8 cellular contexts compared by ENCODE assay signal in the genomic region with DNA sequence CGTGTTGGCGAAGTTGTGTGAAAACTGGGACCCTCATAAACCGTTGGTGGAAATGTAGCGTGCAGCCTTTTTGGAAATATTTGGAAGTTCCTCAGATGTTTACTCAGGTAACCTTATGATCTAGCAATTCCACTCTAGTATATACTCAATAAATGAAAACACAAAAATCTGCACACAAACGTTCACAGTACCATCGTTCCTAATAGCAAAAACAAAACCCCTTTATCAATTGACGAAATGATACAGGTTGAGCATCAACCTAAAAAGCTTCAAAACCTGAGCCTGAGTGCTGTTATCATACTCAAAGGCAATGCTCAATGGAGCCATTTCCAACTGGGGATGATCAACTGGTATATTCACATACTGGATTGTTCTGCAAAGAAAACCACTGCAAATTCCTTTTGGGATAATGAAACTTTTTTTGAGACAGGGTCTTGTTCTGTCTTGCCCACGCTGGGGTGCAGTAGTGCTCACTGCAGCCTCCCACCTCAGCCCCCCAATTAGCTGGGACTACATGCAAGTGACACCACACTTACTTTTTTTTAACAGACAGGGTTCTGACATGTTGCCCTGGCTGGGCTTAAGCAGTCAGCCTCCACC. TPM values are rescaled to one million over a fixed set of nuclear protein-coding genes. Genes with fewer than 3 reads are reported as not detected.
DNase-seq lines count a peak whose midpoint lies in the region; ATAC-seq and TF ChIP-seq lines count a peak whose summit lies in the region.

No MANE protein-coding gene starts in this region.

- TF ChIP-seq POLR2A in right lobe of liver (IDR thresholded peaks at IDR 0.05): no peak

- H3K9me3 Mint-ChIP-seq in activated naive CD4-positive, alpha-beta T cell treated with anti-CD3 and anti-CD28 coated beads, Interleukin-2, amount 50 U/mL, for 24 hours: no peaks in the 10 kb centered on the region

- H3K27me3 ChIP-seq in left ventricle myocardium inferior (ENCODE audit: low read depth): no peaks in the 10 kb centered on the region
- H3K27me3 ChIP-seq in right lobe of liver: no peaks in the 10 kb centered on the region
- no peaks in the 10 kb centered on the region for H3K27me3 ChIP-seq in upper lobe of right lung

- H3K36me3 ChIP-seq in left ventricle myocardium inferior (peaks cover 50% of the 10 kb centered on the region), right lobe of liver (peaks cover 0 to 48% (median 16%) of the 10 kb centered on the region in 4 donors), upper lobe of right lung (peaks cover 47% of the 10 kb centered on the region)

- H3K27ac Mint-ChIP-seq in activated naive CD4-positive, alpha-beta T cell treated with anti-CD3 and anti-CD28 coated beads, Interleukin-2, amount 50 U/mL, for 24 hours: peak overlapping the region; percentile 91

- ATAC-seq in right lobe of liver (no peak), upper lobe of right lung (no peak), HG02938 (IDR thresholded peaks at IDR 0.05; ENCODE audit: unreplicated experiment) (no peak), HG03095 (IDR thresholded peaks at IDR 0.05; ENCODE audit: unreplicated experiment) (no peak)

- H3K9me3 ChIP-seq in left ventricle myocardium inferior (replicated peaks): no peaks in the 10 kb centered on the region
- H3K9me3 ChIP-seq in right lobe of liver: no peaks in the 10 kb centered on the region
- H3K9me3 ChIP-seq in upper lobe of right lung: no peaks in the 10 kb centered on the region

- H3K4me1 Mint-ChIP-seq in activated naive CD4-positive, alpha-beta T cell treated with anti-CD3 and anti-CD28 coated beads, Interleukin-2, amount 50 U/mL, for 24 hours: peaks cover 58% of the 10 kb centered on the region

- no peaks in the 10 kb centered on the region for H3K27me3 Mint-ChIP-seq in activated naive CD4-positive, alpha-beta T cell treated with anti-CD3 and anti-CD28 coated beads, Interleukin-2, amount 50 U/mL, for 24 hours

- peak overlapping the region; percentile 86 for H3K4me3 ChIP-seq in left ventricle myocardium inferior
- H3K4me3 ChIP-seq in right lobe of liver: peak overlapping the region; percentile 62 to 70 (median 64)
- peak overlapping the region; percentile 85 for H3K4me3 ChIP-seq in upper lobe of right lung

- intact Hi-C loops in left ventricle myocardium inferior (cut with micrococcal nuclease): no loop called here
- intact Hi-C loops in cardiac septum (cut with DNase I): no loop called here
- intact Hi-C loops in right lobe of liver (cut with DNase I): no loop called here
- intact Hi-C loops in upper lobe of right lung (cut with DNase I): no loop called here

- peak overlapping the region; percentile 92 for H3K4me3 Mint-ChIP-seq in activated naive CD4-positive, alpha-beta T cell treated with anti-CD3 and anti-CD28 coated beads, Interleukin-2, amount 50 U/mL, for 24 hours

- peaks cover 69% of the 10 kb centered on the region for H3K4me1 ChIP-seq in left ventricle myocardium inferior
- H3K4me1 ChIP-seq in right lobe of liver: peaks cover 0 to 35% (median 8%) of the 10 kb centered on the region in 4 donors
- H3K4me1 ChIP-seq in upper lobe of right lung: peaks cover 42% of the 10 kb centered on the region

- 64% methylated on average over 8 of the region's 8 CpGs for WGBS in right lobe of liver (ENCODE audit: insufficient coverage, low coverage, low lambda C conversion rate, missing lambda C conversion rate)

- no peak for DNase-seq in left ventricle myocardium inferior
- no peak for DNase-seq in cardiac septum (ENCODE audit: low spot score)
- no peak for DNase-seq in right lobe of liver
- no peak for DNase-seq in upper lobe of right lung
- DNase-seq in MV-4-11 (lab: John Stamatoyannopoulos, UW): no peak

- H3K36me3 Mint-ChIP-seq in activated naive CD4-positive, alpha-beta T cell treated with anti-CD3 and anti-CD28 coated beads, Interleukin-2, amount 50 U/mL, for 24 hours: peaks cover 47% of the 10 kb centered on the region

- TF ChIP-seq CTCF in left ventricle myocardium inferior (IDR thresholded peaks at IDR 0.05; ENCODE audit: borderline replicate concordance) (no peak), right lobe of liver (IDR thresholded peaks at IDR 0.05) (no peak), upper lobe of right lung (IDR thresholded peaks at IDR 0.05) (no peak)

- peak overlapping the region; percentile 97 for H3K27ac ChIP-seq in left ventricle myocardium inferior (replicated peaks)
- peak overlapping the region; percentile 78 to 88 (median 87) for H3K27ac ChIP-seq in right lobe of liver
- H3K27ac ChIP-seq in upper lobe of right lung: peak overlapping the region; percentile 99

RNA-seq across cellular contexts. Expression of gene C18orf32, which starts 0.8 kb away (rescaled TPM):
- total RNA-seq in left ventricle myocardium inferior (57.4 TPM), cardiac septum (65.2 TPM), right lobe of liver (10 to 100 TPM; 24.8 to 41.1 (median 31.1) TPM), upper lobe of right lung (53.2 TPM)

RNA-seq across cellular contexts. Expression of gene RPL17, which starts 4.5 kb away (rescaled TPM):
- total RNA-seq in left ventricle myocardium inferior (738 TPM), cardiac septum (615 TPM), right lobe of liver (100 to 1,000 TPM; 385 to 554 (median 483) TPM), upper lobe of right lung (1,126 TPM)

RNA-seq across cellular contexts. Expression of gene DYM, which starts 27.4 kb away (rescaled TPM):
- 41.2 TPM for total RNA-seq in left ventricle myocardium inferior
- 47.1 TPM for total RNA-seq in cardiac septum
- 10 to 100 TPM; 19.0 to 31.1 (median 25.7) TPM for total RNA-seq in right lobe of liver
- total RNA-seq in upper lobe of right lung: 56.8 TPM
